ENCODE assay signal across 28 cellular contexts in the genomic region with DNA sequence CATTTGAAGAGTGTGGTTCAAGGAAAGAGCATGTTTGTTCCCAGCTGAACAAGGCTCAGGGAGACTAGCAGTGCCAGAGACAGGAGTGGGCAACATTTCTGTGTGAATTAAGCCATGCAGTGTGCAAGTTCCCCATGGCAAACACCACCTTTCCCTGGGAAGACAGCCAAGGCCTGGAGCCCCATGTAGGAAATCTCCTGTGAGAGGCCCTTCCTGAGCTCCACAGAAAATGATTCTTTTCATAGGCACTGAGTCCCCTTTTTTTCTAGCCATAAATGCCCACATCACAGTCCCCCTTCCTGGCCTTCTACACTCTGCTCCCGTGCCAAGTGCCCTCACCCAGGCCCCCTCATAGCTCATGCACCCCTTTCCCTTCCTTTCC. TPM values are rescaled to one million over a fixed set of nuclear protein-coding genes. Genes with fewer than 3 reads are reported as not detected.
A peak's percentile ranks its signal among the peaks of the same experiment; 100 is the strongest.
DNase-seq lines count a peak whose midpoint lies in the region; ATAC-seq, FAIRE-seq and TF ChIP-seq lines count a peak whose summit lies in the region.
"Had no signal": no experiment of that assay in that cellular context is flagged by ENCODE, and none has a peak within 500 bp of the region (broad histone marks: within the 10 kb centered on the region; RNA-seq: fewer than 3 reads in every experiment).

No MANE protein-coding gene starts in this region.

- H3K9me3 Mint-ChIP-seq in brain (no peaks in the 10 kb centered on the region), type B pancreatic cell (no peaks in the 10 kb centered on the region)
- no peaks in the 10 kb centered on the region for H3K9me3 Mint-ChIP-seq in activated T-cell treated with anti-CD3 and anti-CD28 coated beads, Interleukin-2, amount 50 U/mL, for 24 hours
- H3K9me3 Mint-ChIP-seq: activated CD4-positive, alpha-beta memory T cell treated with anti-CD3 and anti-CD28 coated beads for 36 hours; activated naive CD4-positive, alpha-beta T cell treated with anti-CD3 and anti-CD28 coated beads, Interleukin-2, amount 10 ng/mL, durations not matched to agents 7 days and 5 days; memory B cell; naive B cell; T-cell had no signal

- peak overlapping the region in 1 of 5 experiments; percentile 29 for H3K4me3 Mint-ChIP-seq in brain
- peak overlapping the region; percentile 51 for H3K4me3 Mint-ChIP-seq in type B pancreatic cell
- no peak overlapping the region for H3K4me3 Mint-ChIP-seq in activated T-cell treated with anti-CD3 and anti-CD28 coated beads, Interleukin-2, amount 50 U/mL, for 24 hours
- H3K4me3 Mint-ChIP-seq: activated CD4-positive, alpha-beta memory T cell treated with anti-CD3 and anti-CD28 coated beads for 36 hours; activated naive CD4-positive, alpha-beta T cell treated with anti-CD3 and anti-CD28 coated beads, Interleukin-2, amount 10 ng/mL, durations not matched to agents 7 days and 5 days; memory B cell; naive B cell; T-cell had no signal

- WGBS in mesendoderm (ENCODE audit: extremely low coverage, insufficient coverage, low lambda C conversion rate), result no CpG with 5 or more reads among the region's 1 CpG
- WGBS in small intestine, 3 donors, result 0 to 64% (median 31%) methylated on average over 1 of the region's 1 CpG

- H3K18ac ChIP-seq in mesendoderm (ENCODE audit: low read length), result no peak overlapping the region

- H3K27me3 ChIP-seq in mesendoderm (ENCODE audit: insufficient read depth, low read length, poor library complexity) (no peaks in the 10 kb centered on the region), small intestine (ENCODE audit: control insufficient read depth in 2 of 2, insufficient read depth in 2 of 2, low read length in 2 of 2) (no peaks in the 10 kb centered on the region)
- H3K27me3 ChIP-seq: esophagus squamous epithelium, spleen had no signal

- no peak overlapping the region for H3K4me2 ChIP-seq in mesendoderm (ENCODE audit: low read length)

- H3K27ac Mint-ChIP-seq in brain (peak overlapping the region; percentile 71 to 93 (median 79)), type B pancreatic cell (peak overlapping the region; percentile 80)
- H3K27ac Mint-ChIP-seq in activated T-cell treated with anti-CD3 and anti-CD28 coated beads, Interleukin-2, amount 50 U/mL, for 24 hours, result no peak overlapping the region
- H3K27ac Mint-ChIP-seq: activated CD4-positive, alpha-beta memory T cell treated with anti-CD3 and anti-CD28 coated beads for 36 hours; activated naive CD4-positive, alpha-beta T cell treated with anti-CD3 and anti-CD28 coated beads, Interleukin-2, amount 10 ng/mL, durations not matched to agents 7 days and 5 days; CD14-positive monocyte; memory B cell; naive B cell; T-cell had no signal

- no peak overlapping the region for H3K4me3 ChIP-seq in mesendoderm (ENCODE audit: low read length)
- no peak overlapping the region for H3K4me3 ChIP-seq in small intestine (ENCODE audit: low read depth in 1 of 2, low read length in 2 of 2)
- H3K4me3 ChIP-seq: esophagus squamous epithelium, GM23248, spleen had no signal

- H3K27ac ChIP-seq in mesendoderm (ENCODE audit: low read depth, low read length) (peak overlapping the region; percentile 14), small intestine (ENCODE audit: low read depth in 1 of 2, low read length in 1 of 2) (no peak overlapping the region)
- H3K27ac ChIP-seq: 22Rv1, esophagus squamous epithelium, GM23248, spleen had no signal

- no peaks in the 10 kb centered on the region for H3K79me1 ChIP-seq in mesendoderm (ENCODE audit: low read length)

- H3K4me1 Mint-ChIP-seq in brain, result peaks cover 29% of the 10 kb centered on the region
- peaks cover 12% of the 10 kb centered on the region for H3K4me1 Mint-ChIP-seq in type B pancreatic cell (ENCODE audit: unreplicated experiment)
- no peaks in the 10 kb centered on the region for H3K4me1 Mint-ChIP-seq in activated T-cell treated with anti-CD3 and anti-CD28 coated beads, Interleukin-2, amount 50 U/mL, for 24 hours (ENCODE audit: low read depth)
- H3K4me1 Mint-ChIP-seq: activated naive CD4-positive, alpha-beta T cell treated with anti-CD3 and anti-CD28 coated beads, Interleukin-2, amount 10 ng/mL, durations not matched to agents 7 days and 5 days; memory B cell; naive B cell; T-cell had no signal

- FAIRE-seq in small intestine (lab: Jason Lieb, UNC), result no peak
- FAIRE-seq: D721Med, GM12891, RCC 7860 had no signal

- no peak for ATAC-seq in HG02970 (IDR thresholded peaks at IDR 0.05; ENCODE audit: low FRiP score, unreplicated experiment)
- ATAC-seq: T-cell had no signal

- H3K27me3 Mint-ChIP-seq in brain (peaks cover 6% of the 10 kb centered on the region), type B pancreatic cell (no peaks in the 10 kb centered on the region)
- H3K27me3 Mint-ChIP-seq in activated T-cell treated with anti-CD3 and anti-CD28 coated beads, Interleukin-2, amount 50 U/mL, for 24 hours, result no peaks in the 10 kb centered on the region
- H3K27me3 Mint-ChIP-seq: activated CD4-positive, alpha-beta memory T cell treated with anti-CD3 and anti-CD28 coated beads for 36 hours; memory B cell; naive B cell; T-cell had no signal

- H3K36me3 ChIP-seq in mesendoderm (ENCODE audit: control insufficient read depth, insufficient read depth, low read length) (no peaks in the 10 kb centered on the region), small intestine (ENCODE audit: control insufficient read depth in 2 of 2, insufficient read depth in 2 of 2, low read length in 2 of 2) (no peaks in the 10 kb centered on the region)
- H3K36me3 ChIP-seq: esophagus squamous epithelium, spleen had no signal

- peak overlapping the region; percentile 22 for H3K9ac ChIP-seq in mesendoderm (ENCODE audit: low read length)
- H3K9ac ChIP-seq: GM23248 had no signal

- no peak overlapping the region for H2BK120ac ChIP-seq in mesendoderm (ENCODE audit: low read depth, low read length)

- peak overlapping the region; percentile 22 for H3K56ac ChIP-seq in mesendoderm (ENCODE audit: low read length)

- H2AK5ac ChIP-seq in mesendoderm (ENCODE audit: low read length), result peak overlapping the region; percentile 90

- H3K4me1 ChIP-seq in mesendoderm (ENCODE audit: control insufficient read depth, low read depth, low read length) (peaks cover 2% of the 10 kb centered on the region), small intestine (ENCODE audit: control insufficient read depth in 2 of 2, insufficient read depth in 1 of 2, low read depth in 1 of 2, low read length in 1 of 2) (peaks cover 0 to 4% of the 10 kb centered on the region in 2 donors)

- TF ChIP-seq CTCF in brain (conservative IDR thresholded peaks at IDR 0.05), result no peak
- TF ChIP-seq CTCF in type B pancreatic cell (conservative IDR thresholded peaks at IDR 0.05), result no peak

- H3K9me3 ChIP-seq in small intestine (ENCODE audit: control insufficient read depth, low read depth), result no peaks in the 10 kb centered on the region
- H3K9me3 ChIP-seq: esophagus squamous epithelium, spleen had no signal

- no peak overlapping the region for H3K23ac ChIP-seq in mesendoderm (ENCODE audit: low read length)

- DNase-seq in DMS 273 (lab: John Stamatoyannopoulos, UW; ENCODE audit: unreplicated experiment) (peak; percentile 11), DMS 273 treated with DMSO at 0.1 percent for 48 hours (lab: John Stamatoyannopoulos, UW) (no peak), mesendoderm (no peak), type B pancreatic cell (ENCODE audit: extremely low spot score, unreplicated experiment) (no peak), small intestine (no peak)
- no peak for DNase-seq in activated T-cell treated with anti-CD3 and anti-CD28 coated beads, Interleukin-2, amount 50 U/mL, for 24 hours
- DNase-seq: activated CD4-positive, alpha-beta memory T cell treated with anti-CD3 and anti-CD28 coated beads for 36 hours; activated CD8-positive, alpha-beta memory T cell treated with anti-CD3 and anti-CD28 coated beads, Interleukin-2, amount 50 U/mL, for 4 hours; activated naive CD4-positive, alpha-beta T cell treated with anti-CD3 and anti-CD28 coated beads, Interleukin-2, amount 10 ng/mL, durations not matched to agents 7 days and 5 days; cortex of kidney; esophagus squamous epithelium; foreskin melanocyte; GM23248; naive B cell; NCI-H1092 treated with DMSO at 0.1 percent for 48 hours; NCI-H187 treated with DMSO at 0.1 percent for 48 hours; NCI-H524 treated with DMSO at 0.1 percent for 48 hours; occipital lobe; spleen; T-cell had no signal

- no peaks in the 10 kb centered on the region for H3K36me3 Mint-ChIP-seq in brain
- H3K36me3 Mint-ChIP-seq in type B pancreatic cell, result no peaks in the 10 kb centered on the region
- no peaks in the 10 kb centered on the region for H3K36me3 Mint-ChIP-seq in activated T-cell treated with anti-CD3 and anti-CD28 coated beads, Interleukin-2, amount 50 U/mL, for 24 hours (ENCODE audit: low read depth)
- H3K36me3 Mint-ChIP-seq: activated CD4-positive, alpha-beta memory T cell treated with anti-CD3 and anti-CD28 coated beads for 36 hours; activated naive CD4-positive, alpha-beta T cell treated with anti-CD3 and anti-CD28 coated beads, Interleukin-2, amount 10 ng/mL, durations not matched to agents 7 days and 5 days; T-cell had no signal

- H2BK15ac ChIP-seq in mesendoderm (replicated peaks; ENCODE audit: low read depth), result no peak overlapping the region

- H4K5ac ChIP-seq in mesendoderm (ENCODE audit: low read length), result no peak overlapping the region

- H3K79me2 ChIP-seq in mesendoderm (ENCODE audit: control insufficient read depth, insufficient read depth, low read length), result no peaks in the 10 kb centered on the region

- H3K4ac ChIP-seq in mesendoderm (ENCODE audit: low read depth, low read length), result no peak overlapping the region

- peak overlapping the region; percentile 37 for H2BK5ac ChIP-seq in mesendoderm (ENCODE audit: low read length)

- H4K8ac ChIP-seq in mesendoderm (ENCODE audit: low read depth, low read length), result no peak overlapping the region

RNA-seq across cellular contexts. Expression of a gene that starts 11.8 kb away (rescaled TPM):
- polyA plus RNA-seq in brain (ENCODE audit: insufficient read depth, low read depth, low replicate concordance) (3.7 TPM), small intestine (10 to 100 TPM in 1 of 3 donors, 1 to 10 TPM in 2; 2.7 to 13.8 (median 3.2) TPM)
- 39.3 TPM for polyA plus RNA-seq in mesendoderm (2013, experiment 1 of 2)
- polyA plus RNA-seq in mesendoderm (2013, experiment 2 of 2), result 39.0 TPM
- total RNA-seq in type B pancreatic cell (ENCODE audit: low replicate concordance), result 17.3 and 23.0 TPM in 2 replicates
